In the genomic region with DNA sequence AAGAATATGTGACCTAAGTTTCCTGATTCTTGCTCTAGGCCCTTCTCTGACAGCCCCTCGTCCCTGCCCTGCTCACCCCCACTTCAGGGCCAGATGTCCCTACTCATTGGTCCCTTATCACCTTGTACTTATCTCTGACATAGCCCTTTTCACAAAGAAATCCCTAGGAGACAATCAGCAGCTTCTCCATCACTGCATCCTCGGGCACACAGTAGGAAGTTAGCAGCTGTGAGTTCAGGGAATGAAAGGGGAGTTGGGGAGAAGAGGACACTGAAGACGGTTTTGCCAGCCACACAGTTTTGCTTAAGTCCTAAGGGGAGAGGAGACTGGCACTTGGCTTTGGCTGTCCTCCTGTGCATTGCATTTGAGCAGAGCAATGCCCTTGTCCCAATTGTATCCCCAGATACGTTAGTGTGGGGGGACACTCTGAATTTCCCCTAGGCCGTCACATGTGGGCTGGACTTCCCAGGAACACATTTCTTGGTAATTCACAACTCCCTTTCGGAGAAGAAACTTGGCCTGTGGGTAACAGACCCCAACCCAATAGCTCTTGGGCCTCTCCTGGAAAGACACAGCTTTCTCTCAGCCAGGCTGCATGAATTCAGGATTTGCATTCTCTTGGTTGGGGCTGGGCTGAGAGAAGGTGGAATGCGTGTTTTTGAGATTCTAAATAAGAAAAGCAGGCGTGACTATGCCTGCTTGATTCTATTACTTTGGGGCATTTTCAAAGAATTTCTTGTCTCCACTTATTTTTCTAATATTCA, we compare ENCODE assay signal across 1 cellular context.
TF ChIP-seq lines count a peak whose summit lies in the region.

No MANE protein-coding gene starts in this region.

TF ChIP-seq in WTC11, 78 proteins besides CTCF, POLR2A, EP300 and RAD21 (continued from another document):
- TF ChIP-seq, protein P1, sequence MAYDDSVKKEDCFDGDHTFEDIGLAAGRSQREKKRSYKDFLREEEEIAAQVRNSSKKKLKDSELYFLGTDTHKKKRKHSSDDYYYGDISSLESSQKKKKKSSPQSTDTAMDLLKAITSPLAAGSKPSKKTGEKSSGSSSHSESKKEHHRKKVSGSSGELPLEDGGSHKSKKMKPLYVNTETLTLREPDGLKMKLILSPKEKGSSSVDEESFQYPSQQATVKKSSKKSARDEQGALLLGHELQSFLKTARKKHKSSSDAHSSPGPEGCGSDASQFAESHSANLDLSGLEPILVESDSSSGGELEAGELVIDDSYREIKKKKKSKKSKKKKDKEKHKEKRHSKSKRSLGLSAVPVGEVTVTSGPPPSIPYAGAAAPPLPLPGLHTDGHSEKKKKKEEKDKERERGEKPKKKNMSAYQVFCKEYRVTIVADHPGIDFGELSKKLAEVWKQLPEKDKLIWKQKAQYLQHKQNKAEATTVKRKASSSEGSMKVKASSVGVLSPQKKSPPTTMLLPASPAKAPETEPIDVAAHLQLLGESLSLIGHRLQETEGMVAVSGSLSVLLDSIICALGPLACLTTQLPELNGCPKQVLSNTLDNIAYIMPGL (CRISPR knock-in tag; IDR thresholded peaks at IDR 0.05): no peak
- TF ChIP-seq, protein P2, sequence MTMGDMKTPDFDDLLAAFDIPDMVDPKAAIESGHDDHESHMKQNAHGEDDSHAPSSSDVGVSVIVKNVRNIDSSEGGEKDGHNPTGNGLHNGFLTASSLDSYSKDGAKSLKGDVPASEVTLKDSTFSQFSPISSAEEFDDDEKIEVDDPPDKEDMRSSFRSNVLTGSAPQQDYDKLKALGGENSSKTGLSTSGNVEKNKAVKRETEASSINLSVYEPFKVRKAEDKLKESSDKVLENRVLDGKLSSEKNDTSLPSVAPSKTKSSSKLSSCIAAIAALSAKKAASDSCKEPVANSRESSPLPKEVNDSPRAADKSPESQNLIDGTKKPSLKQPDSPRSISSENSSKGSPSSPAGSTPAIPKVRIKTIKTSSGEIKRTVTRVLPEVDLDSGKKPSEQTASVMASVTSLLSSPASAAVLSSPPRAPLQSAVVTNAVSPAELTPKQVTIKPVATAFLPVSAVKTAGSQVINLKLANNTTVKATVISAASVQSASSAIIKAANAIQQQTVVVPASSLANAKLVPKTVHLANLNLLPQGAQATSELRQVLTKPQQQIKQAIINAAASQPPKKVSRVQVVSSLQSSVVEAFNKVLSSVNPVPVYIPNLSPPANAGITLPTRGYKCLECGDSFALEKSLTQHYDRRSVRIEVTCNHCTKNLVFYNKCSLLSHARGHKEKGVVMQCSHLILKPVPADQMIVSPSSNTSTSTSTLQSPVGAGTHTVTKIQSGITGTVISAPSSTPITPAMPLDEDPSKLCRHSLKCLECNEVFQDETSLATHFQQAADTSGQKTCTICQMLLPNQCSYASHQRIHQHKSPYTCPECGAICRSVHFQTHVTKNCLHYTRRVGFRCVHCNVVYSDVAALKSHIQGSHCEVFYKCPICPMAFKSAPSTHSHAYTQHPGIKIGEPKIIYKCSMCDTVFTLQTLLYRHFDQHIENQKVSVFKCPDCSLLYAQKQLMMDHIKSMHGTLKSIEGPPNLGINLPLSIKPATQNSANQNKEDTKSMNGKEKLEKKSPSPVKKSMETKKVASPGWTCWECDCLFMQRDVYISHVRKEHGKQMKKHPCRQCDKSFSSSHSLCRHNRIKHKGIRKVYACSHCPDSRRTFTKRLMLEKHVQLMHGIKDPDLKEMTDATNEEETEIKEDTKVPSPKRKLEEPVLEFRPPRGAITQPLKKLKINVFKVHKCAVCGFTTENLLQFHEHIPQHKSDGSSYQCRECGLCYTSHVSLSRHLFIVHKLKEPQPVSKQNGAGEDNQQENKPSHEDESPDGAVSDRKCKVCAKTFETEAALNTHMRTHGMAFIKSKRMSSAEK (CRISPR knock-in tag; IDR thresholded peaks at IDR 0.05; ENCODE audit: borderline replicate concordance): no peak
- TF ChIP-seq ETV6 (CRISPR knock-in tag; IDR thresholded peaks at IDR 0.05): 0 out of 2 replicates have a peak, but pooled peaks have one; percentile 60
- no peak for TF ChIP-seq MXD4 (CRISPR knock-in tag; IDR thresholded peaks at IDR 0.05; ENCODE audit: borderline replicate concordance)
- no peak for TF ChIP-seq OVOL2 (CRISPR knock-in tag; IDR thresholded peaks at IDR 0.05; ENCODE audit: borderline replicate concordance)
- no peak for TF ChIP-seq RORB (CRISPR knock-in tag; IDR thresholded peaks at IDR 0.05)
- TF ChIP-seq MLX (CRISPR knock-in tag; IDR thresholded peaks at IDR 0.05): no peak
- TF ChIP-seq SP1 (CRISPR knock-in tag; conservative IDR thresholded peaks at IDR 0.05): no peak
